In genomic region chr2:169656164-169656563, GRCh38 we compare ENCODE assay signal across 10 cellular contexts. TPM values are rescaled to one million over a fixed set of nuclear protein-coding genes. Genes with fewer than 3 reads are reported as not detected.
"Had no signal": no experiment of that assay in that cellular context is flagged by ENCODE, and none has a peak within 500 bp of the region (broad histone marks: within the 10 kb centered on the region; RNA-seq: fewer than 3 reads in every experiment).

No MANE protein-coding gene starts in this region.

- H3K9ac ChIP-seq: GM23248, KMS-11 had no signal

- H3K36me3 ChIP-seq: HAP-1 had no signal

- H3K27ac Mint-ChIP-seq: IgD-negative memory B cell had no signal

- H3K4me3 Mint-ChIP-seq: IgD-negative memory B cell had no signal

- FAIRE-seq: HTR-8/SVneo had no signal

- H3K27ac ChIP-seq: GM23248, KMS-11 had no signal

- H3K4me2 ChIP-seq: KMS-11 had no signal

- DNase-seq: GM23248, GOT3, H7 had no signal

- ATAC-seq: HCT116 had no signal

- H3K4me3 ChIP-seq: GM23248, HAP-1 had no signal

- H2AFZ ChIP-seq: GM23248 had no signal

- H3K4me1 ChIP-seq: HAP-1 had no signal

- H3K9me3 ChIP-seq: HAP-1 had no signal

RNA-seq across cellular contexts. Expression of gene CFAP210, which starts 38.0 kb away (rescaled TPM):
- total RNA-seq: GM23248, H4, HT-29 had no signal
- polyA plus RNA-seq: IgD-negative memory B cell had no signal
